22 cellular contexts compared by ENCODE assay signal in genomic region chr3:107976204-107976775, GRCh38.
A peak's percentile ranks its signal among the peaks of the same experiment; 100 is the strongest.
DNase-seq lines count a peak whose midpoint lies in the region; ATAC-seq lines count a peak whose summit lies in the region.
"Had no signal": no experiment of that assay in that cellular context is flagged by ENCODE, and none has a peak within 500 bp of the region (broad histone marks: within the 10 kb centered on the region; RNA-seq: fewer than 3 reads in every experiment).

No MANE protein-coding gene starts in this region.

- H3K4me1 Mint-ChIP-seq in activated T-cell treated with anti-CD3 and anti-CD28 coated beads, Interleukin-2, amount 50 U/mL, for 24 hours (ENCODE audit: low read depth), result peaks cover 57% of the 10 kb centered on the region
- H3K4me1 Mint-ChIP-seq in activated T-cell treated with anti-CD3 and anti-CD28 coated beads, Interleukin-2, amount 50 U/mL, for 4 hours (ENCODE audit: low read depth), result peaks cover 59% of the 10 kb centered on the region
- peaks cover 39% of the 10 kb centered on the region for H3K4me1 Mint-ChIP-seq in stimulated activated effector memory CD8-positive, alpha-beta T cell treated with anti-CD3 and anti-CD28 coated beads, Interleukin-12 subunit alpha, Interleukin-12 subunit beta, amount 100 ng/mL, for 72 hours

- no peak for ATAC-seq in activated T-cell treated with anti-CD3 and anti-CD28 coated beads, Interleukin-2, amount 50 U/mL, for 4 hours
- ATAC-seq in stimulated activated effector memory CD8-positive, alpha-beta T cell treated with anti-CD3 and anti-CD28 coated beads, Interleukin-12 subunit alpha, Interleukin-12 subunit beta, amount 100 ng/mL, for 72 hours, result no peak
- ATAC-seq in HG03175 (IDR thresholded peaks at IDR 0.05; ENCODE audit: unreplicated experiment), result no peak
- no peak for ATAC-seq in GM21360 (IDR thresholded peaks at IDR 0.05; ENCODE audit: unreplicated experiment)
- ATAC-seq: left colon, Panc1 had no signal

- no peak overlapping the region for H3K4me3 Mint-ChIP-seq in activated T-cell treated with anti-CD3 and anti-CD28 coated beads, Interleukin-2, amount 50 U/mL, for 24 hours
- no peak overlapping the region for H3K4me3 Mint-ChIP-seq in activated T-cell treated with anti-CD3 and anti-CD28 coated beads, Interleukin-2, amount 50 U/mL, for 4 hours
- H3K4me3 Mint-ChIP-seq in stimulated activated effector memory CD8-positive, alpha-beta T cell treated with anti-CD3 and anti-CD28 coated beads, Interleukin-12 subunit alpha, Interleukin-12 subunit beta, amount 100 ng/mL, for 72 hours, result peak overlapping the region; percentile 19
- H3K4me3 Mint-ChIP-seq: CD14-positive monocyte had no signal

- H3K27me3 Mint-ChIP-seq in activated T-cell treated with anti-CD3 and anti-CD28 coated beads, Interleukin-2, amount 50 U/mL, for 24 hours, result no peaks in the 10 kb centered on the region
- H3K27me3 Mint-ChIP-seq in activated T-cell treated with anti-CD3 and anti-CD28 coated beads, Interleukin-2, amount 50 U/mL, for 4 hours (ENCODE audit: low read depth), result no peaks in the 10 kb centered on the region

- DNase-seq in activated T-cell treated with anti-CD3 and anti-CD28 coated beads, Interleukin-2, amount 50 U/mL, for 24 hours, result no peak
- DNase-seq in activated T-cell treated with anti-CD3 and anti-CD28 coated beads, Interleukin-2, amount 50 U/mL, for 4 hours, result no peak
- DNase-seq in NCI-H146 (lab: John Stamatoyannopoulos, UW) (peak; percentile 93), cerebellar cortex (ENCODE audit: low spot score) (peak; percentile 63), Kasumi-1 (lab: John Stamatoyannopoulos, UW) (no peak)
- no peak for DNase-seq in stimulated activated effector memory CD8-positive, alpha-beta T cell treated with anti-CD3 and anti-CD28 coated beads, Interleukin-12 subunit alpha, Interleukin-12 subunit beta, amount 100 ng/mL, for 72 hours (ENCODE audit: low spot score in 2 of 2)
- DNase-seq: ACHN; activated CD4-positive, alpha-beta T cell treated with anti-CD3 and anti-CD28 coated beads, Interleukin-2, amount 50 U/mL, for 1 hour; anterior cingulate cortex; DMS153; GDM1; left colon; mesenchymal stem cell; NCI-H1930; NCI-H345; sigmoid colon; stimulated activated CD4-positive, alpha-beta T cell treated with anti-CD3 and anti-CD28 coated beads, Interleukin-15, amount 100 ng/mL, for 24 hours; trophoblast cell had no signal

- peak overlapping the region; percentile 14 for H3K27ac Mint-ChIP-seq in activated T-cell treated with anti-CD3 and anti-CD28 coated beads, Interleukin-2, amount 50 U/mL, for 24 hours
- H3K27ac Mint-ChIP-seq in stimulated activated effector memory CD8-positive, alpha-beta T cell treated with anti-CD3 and anti-CD28 coated beads, Interleukin-12 subunit alpha, Interleukin-12 subunit beta, amount 100 ng/mL, for 72 hours, result peak overlapping the region; percentile 85
- H3K27ac Mint-ChIP-seq: CD14-positive monocyte had no signal

- no peaks in the 10 kb centered on the region for H3K36me3 Mint-ChIP-seq in activated T-cell treated with anti-CD3 and anti-CD28 coated beads, Interleukin-2, amount 50 U/mL, for 24 hours (ENCODE audit: low read depth)
- H3K36me3 Mint-ChIP-seq in activated T-cell treated with anti-CD3 and anti-CD28 coated beads, Interleukin-2, amount 50 U/mL, for 4 hours (ENCODE audit: insufficient read depth), result no peaks in the 10 kb centered on the region
- no peaks in the 10 kb centered on the region for H3K36me3 Mint-ChIP-seq in stimulated activated effector memory CD8-positive, alpha-beta T cell treated with anti-CD3 and anti-CD28 coated beads, Interleukin-12 subunit alpha, Interleukin-12 subunit beta, amount 100 ng/mL, for 72 hours
- H3K36me3 Mint-ChIP-seq: CD14-positive monocyte had no signal

- H3K9me3 Mint-ChIP-seq in activated T-cell treated with anti-CD3 and anti-CD28 coated beads, Interleukin-2, amount 50 U/mL, for 24 hours, result no peaks in the 10 kb centered on the region
- H3K9me3 Mint-ChIP-seq in activated T-cell treated with anti-CD3 and anti-CD28 coated beads, Interleukin-2, amount 50 U/mL, for 4 hours, result no peaks in the 10 kb centered on the region
- H3K9me3 Mint-ChIP-seq in stimulated activated effector memory CD8-positive, alpha-beta T cell treated with anti-CD3 and anti-CD28 coated beads, Interleukin-12 subunit alpha, Interleukin-12 subunit beta, amount 100 ng/mL, for 72 hours, result no peaks in the 10 kb centered on the region
- H3K9me3 Mint-ChIP-seq: CD14-positive monocyte had no signal

Comparison
In these comparisons a context has a peak if more than half of its experiments do, and no peak if none do; other contexts are left out.
1. DNase-seq: peak in NCI-H146 (single experiment) and cerebellar cortex (single experiment); none in activated T-cell treated with anti-CD3 and anti-CD28 coated beads, Interleukin-2, amount 50 U/mL, for 24 hours (single experiment), activated T-cell treated with anti-CD3 and anti-CD28 coated beads, Interleukin-2, amount 50 U/mL, for 4 hours (single experiment), stimulated activated effector memory CD8-positive, alpha-beta T cell treated with anti-CD3 and anti-CD28 coated beads, Interleukin-12 subunit alpha, Interleukin-12 subunit beta, amount 100 ng/mL, for 72 hours (0 of 2) and Kasumi-1 (0 of 2).